ENCODE assay signal across 25 cellular contexts in the genomic region with DNA sequence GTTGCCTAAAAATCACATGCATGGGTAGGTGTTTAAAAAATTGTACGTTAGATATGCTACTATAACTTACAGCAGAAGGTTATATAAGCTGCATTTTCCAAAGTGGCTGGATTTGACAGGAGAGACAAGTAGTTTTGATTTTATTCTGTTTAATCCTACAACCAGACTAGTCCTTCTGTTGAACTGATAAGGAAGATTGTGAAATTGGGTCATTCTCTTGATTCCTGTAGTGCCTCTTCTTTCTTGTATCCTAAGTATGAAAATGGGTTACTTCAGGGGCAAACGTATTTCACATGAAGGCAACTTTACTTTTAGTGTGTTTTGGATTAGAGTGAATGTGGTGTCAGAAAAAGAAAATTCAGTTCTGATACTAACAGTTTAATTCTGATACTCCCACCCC. TPM values are rescaled to one million over a fixed set of nuclear protein-coding genes. Genes with fewer than 3 reads are reported as not detected.
DNase-seq lines count a peak whose midpoint lies in the region; ATAC-seq, FAIRE-seq and TF ChIP-seq lines count a peak whose summit lies in the region.
"Had no signal": no experiment of that assay in that cellular context is flagged by ENCODE, and none has a peak within 500 bp of the region (broad histone marks: within the 10 kb centered on the region; RNA-seq: fewer than 3 reads in every experiment).

No MANE protein-coding gene starts in this region.

- peaks cover 100% of the 10 kb centered on the region for H3K79me2 ChIP-seq in GM23338 (replicated peaks; ENCODE audit: insufficient read depth)
- peaks cover 100% of the 10 kb centered on the region for H3K79me2 ChIP-seq in astrocyte (ENCODE audit: insufficient read depth, low read length)

- H3K36me3 ChIP-seq in GM23338 (ENCODE audit: insufficient read depth) = no peaks in the 10 kb centered on the region
- H3K36me3 ChIP-seq in astrocyte (ENCODE audit: insufficient read depth, low read length) = no peaks in the 10 kb centered on the region
- H3K36me3 ChIP-seq: adrenal gland, transverse colon had no signal

- H3F3A ChIP-seq in GM23338 (replicated peaks; ENCODE audit: low read depth) = no peaks in the 10 kb centered on the region; the same call in 1 of the 2 replicates

- H3K4me2 ChIP-seq in GM23338 = no peak overlapping the region
- H3K4me2 ChIP-seq in astrocyte (ENCODE audit: low read length) = no peak overlapping the region
- H3K4me2 ChIP-seq: KMS-11, PC-9 had no signal

- H3K9me3 Mint-ChIP-seq in CD4-positive, alpha-beta T cell = no peaks in the 10 kb centered on the region
- H3K9me3 Mint-ChIP-seq in GM23338 (peaks cover 12% of the 10 kb centered on the region; the same call in 2 of the 3 replicates), astrocyte (ENCODE audit: unreplicated experiment) (no peaks in the 10 kb centered on the region), natural killer cell (no peaks in the 10 kb centered on the region)
- H3K9me3 Mint-ChIP-seq: nephron had no signal

- POLR2A ChIA-PET in CD4-positive, alpha-beta T cell (lab: Charles Lee) = interaction anchor here (1.6 to 3.5 kb wide), 3 partner anchors 9 to 47 kb away, joined by 7 to 21 read pairs (median 8); a partner anchor contains a TSS

- H3K4me1 Mint-ChIP-seq in CD4-positive, alpha-beta T cell (ENCODE audit: low read depth) = peaks cover 80% of the 10 kb centered on the region
- H3K4me1 Mint-ChIP-seq in GM23338 = peaks cover 56% of the 10 kb centered on the region
- peaks cover 28% of the 10 kb centered on the region for H3K4me1 Mint-ChIP-seq in astrocyte (ENCODE audit: low read depth, unreplicated experiment)
- H3K4me1 Mint-ChIP-seq in natural killer cell = peaks cover 75% of the 10 kb centered on the region in 2 donors

- H3K27me3 ChIP-seq in CD4-positive, alpha-beta T cell (ENCODE audit: control insufficient read depth, insufficient read depth, low read length) = no peaks in the 10 kb centered on the region
- H3K27me3 ChIP-seq in GM23338 (ENCODE audit: insufficient read depth) (no peaks in the 10 kb centered on the region), astrocyte (ENCODE audit: insufficient read depth, low read length) (no peaks in the 10 kb centered on the region)
- H3K27me3 ChIP-seq: adrenal gland, cardiac muscle cell, dorsolateral prefrontal cortex, foreskin keratinocyte, transverse colon had no signal

- peaks cover 32% of the 10 kb centered on the region for H3K4me1 ChIP-seq in GM23338 (ENCODE audit: insufficient read depth)
- H3K4me1 ChIP-seq in astrocyte (ENCODE audit: insufficient read depth, low read length) = no peaks in the 10 kb centered on the region

- CTCF ChIA-PET in CD4-positive, alpha-beta T cell (lab: Charles Lee) = interaction anchor here (0.7 to 1.0 kb wide), 2 partner anchors 54 to 129 kb away, joined by 3 read pairs; no protein-coding TSS in a partner anchor

- H3K27ac ChIP-seq in CD4-positive, alpha-beta T cell (ENCODE audit: low read depth, low read length) = no peak overlapping the region
- H3K27ac ChIP-seq in GM23338 (ENCODE audit: low read depth) (peak overlapping the region; percentile 63; the same call in 1 of the 2 replicates), astrocyte (ENCODE audit: low read depth, low read length) (no peak overlapping the region)
- H3K27ac ChIP-seq: cardiac muscle cell, dorsolateral prefrontal cortex, foreskin keratinocyte, KMS-11, PC-9, transverse colon had no signal

- no peaks in the 10 kb centered on the region for H3K27me3 Mint-ChIP-seq in CD4-positive, alpha-beta T cell
- H3K27me3 Mint-ChIP-seq in GM23338 (ENCODE audit: insufficient read depth, low read depth, poor library complexity) (peaks cover 10% of the 10 kb centered on the region), astrocyte (ENCODE audit: low read depth, unreplicated experiment) (no peaks in the 10 kb centered on the region), natural killer cell (ENCODE audit: low read depth in 2 of 2) (no peaks in the 10 kb centered on the region)

- peak overlapping the region; percentile 74 for H3K4me3 Mint-ChIP-seq in CD4-positive, alpha-beta T cell
- H3K4me3 Mint-ChIP-seq in GM23338 = no peak overlapping the region
- H3K4me3 Mint-ChIP-seq in astrocyte (ENCODE audit: unreplicated experiment) = no peak overlapping the region
- peak overlapping the region; percentile 61 for H3K4me3 Mint-ChIP-seq in natural killer cell
- H3K4me3 Mint-ChIP-seq: nephron had no signal

- H4K20me1 ChIP-seq in GM23338 (replicated peaks; ENCODE audit: insufficient read depth) (peaks cover 55% of the 10 kb centered on the region), astrocyte (ENCODE audit: insufficient read depth, low read length) (peaks cover 98% of the 10 kb centered on the region)

- H3K4me3 ChIP-seq in GM23338 = no peak overlapping the region
- H3K4me3 ChIP-seq in astrocyte (ENCODE audit: insufficient read depth, low read depth, low read length) = no peak overlapping the region
- H3K4me3 ChIP-seq: adrenal gland, cardiac muscle cell, dorsolateral prefrontal cortex, PC-9, transverse colon had no signal

- H2AFZ ChIP-seq in GM23338 = no peak overlapping the region
- no peak overlapping the region for H2AFZ ChIP-seq in astrocyte (ENCODE audit: low read depth, low read length)
- H2AFZ ChIP-seq: PC-9 had no signal

- FAIRE-seq in astrocyte (lab: Jason Lieb, UNC) = no peak
- FAIRE-seq: H1, keratinocyte had no signal

- H3K9me3 ChIP-seq in CD4-positive, alpha-beta T cell (ENCODE audit: control insufficient read depth, low read length) = no peaks in the 10 kb centered on the region
- H3K9me3 ChIP-seq in astrocyte (ENCODE audit: insufficient read depth, low read depth, low read length) = no peaks in the 10 kb centered on the region
- H3K9me3 ChIP-seq: adrenal gland, transverse colon had no signal

- no peak for ATAC-seq in CD4-positive, alpha-beta T cell (ENCODE audit: poor library complexity)
- ATAC-seq in GM23338 (no peak), natural killer cell (no peak)
- ATAC-seq: foreskin keratinocyte had no signal

- peaks cover 3% of the 10 kb centered on the region; the same call in 1 of the 2 replicates for H3K9me2 ChIP-seq in GM23338 (ENCODE audit: insufficient read depth)

- H3K36me3 Mint-ChIP-seq in CD4-positive, alpha-beta T cell (ENCODE audit: low read depth) = peaks cover 83% of the 10 kb centered on the region
- peaks cover 23% of the 10 kb centered on the region; the same call in 2 of the 3 replicates for H3K36me3 Mint-ChIP-seq in GM23338 (ENCODE audit: low read depth)
- H3K36me3 Mint-ChIP-seq in astrocyte (ENCODE audit: low read depth, unreplicated experiment) = peaks cover 4% of the 10 kb centered on the region
- H3K36me3 Mint-ChIP-seq in natural killer cell = no peaks in the 10 kb centered on the region

- H3K9ac ChIP-seq in astrocyte (ENCODE audit: low read length) = no peak overlapping the region
- H3K9ac ChIP-seq: KMS-11 had no signal

- TF ChIP-seq CTCF in CD4-positive, alpha-beta T cell (IDR thresholded peaks at IDR 0.05) = no peak
- no peak for TF ChIP-seq CTCF in GM23338 (conservative IDR thresholded peaks at IDR 0.05; ENCODE audit: low read depth in 2 of 2)
- no peak for TF ChIP-seq CTCF in astrocyte (IDR thresholded peaks at IDR 0.05; ENCODE audit: insufficient read depth, low read depth, low read length)
- no peak for TF ChIP-seq CTCF in natural killer cell (IDR thresholded peaks at IDR 0.05)
- TF ChIP-seq CTCF in GM13976 (IDR thresholded peaks at IDR 0.05; ENCODE audit: borderline replicate concordance, control extremely low read depth, extremely low read depth, insufficient read depth, missing control alignments) = no peak

- no peak for DNase-seq in CD4-positive, alpha-beta T cell
- no peak for DNase-seq in GM23338 (ENCODE audit: low spot score)
- DNase-seq in astrocyte (ENCODE audit: low read depth) = no peak
- DNase-seq in natural killer cell = no peak
- no peak for DNase-seq in NAMALWA (ENCODE audit: low spot score)
- no peak for DNase-seq in SIG-M5 treated with dmso at 0.1 percent for 504 hours (lab: John Stamatoyannopoulos, UW; ENCODE audit: unreplicated experiment)
- no peak for DNase-seq in GM13976 (ENCODE audit: low spot score)
- DNase-seq: adrenal gland; DMS79 treated with DMSO at 0.1 percent for 48 hours; dorsolateral prefrontal cortex; foreskin keratinocyte; hippocampal formation; NCI-H1092; NCI-H2029; NCI-H345; PC-9; SHP77 treated with DMSO at 0.1 percent for 48 hours; stimulated activated CD4-positive, alpha-beta T cell treated with anti-CD3 and anti-CD28 coated beads, Interleukin-1b, Interleukin-23, amount 100 ng/mL, for 48 hours; stimulated activated naive CD4-positive, alpha-beta T cell treated with Interleukin-2 at 50 U/mL for 16 hours; transverse colon had no signal

- intact Hi-C loops in CD4-positive, alpha-beta T cell (cut with DNase I, micrococcal nuclease) = no loop called here
- intact Hi-C loops in natural killer cell (cut with micrococcal nuclease) = no loop called here

- peak overlapping the region; percentile 81 for H3K27ac Mint-ChIP-seq in CD4-positive, alpha-beta T cell
- no peak overlapping the region for H3K27ac Mint-ChIP-seq in GM23338
- H3K27ac Mint-ChIP-seq in astrocyte (ENCODE audit: unreplicated experiment) = peak overlapping the region; percentile 18
- H3K27ac Mint-ChIP-seq in natural killer cell = peak overlapping the region; percentile 57 to 73

- in situ Hi-C loops in GM13976 (cut with MboI; ENCODE audit: low sequenced_read_pairs, unreplicated experiment) = no loop called here

TF ChIP-seq in GM23338, 12 proteins besides CTCF, POLR2A, EP300 and RAD21:
- no peak for TF ChIP-seq CREB1 (CRISPR knock-in tag; IDR thresholded peaks at IDR 0.05; ENCODE audit: low read depth)
- TF ChIP-seq, protein P1, sequence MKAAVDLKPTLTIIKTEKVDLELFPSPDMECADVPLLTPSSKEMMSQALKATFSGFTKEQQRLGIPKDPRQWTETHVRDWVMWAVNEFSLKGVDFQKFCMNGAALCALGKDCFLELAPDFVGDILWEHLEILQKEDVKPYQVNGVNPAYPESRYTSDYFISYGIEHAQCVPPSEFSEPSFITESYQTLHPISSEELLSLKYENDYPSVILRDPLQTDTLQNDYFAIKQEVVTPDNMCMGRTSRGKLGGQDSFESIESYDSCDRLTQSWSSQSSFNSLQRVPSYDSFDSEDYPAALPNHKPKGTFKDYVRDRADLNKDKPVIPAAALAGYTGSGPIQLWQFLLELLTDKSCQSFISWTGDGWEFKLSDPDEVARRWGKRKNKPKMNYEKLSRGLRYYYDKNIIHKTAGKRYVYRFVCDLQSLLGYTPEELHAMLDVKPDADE (IDR thresholded peaks at IDR 0.05) = no peak
- no peak for TF ChIP-seq ZNF331 (CRISPR knock-in tag; IDR thresholded peaks at IDR 0.05; ENCODE audit: low read depth)
- TF ChIP-seq JUNB (IDR thresholded peaks at IDR 0.05; ENCODE audit: unreplicated experiment) = no peak

RNA-seq across cellular contexts. Expression of a gene that starts 19.0 kb away (rescaled TPM):
- 100 to 1,000 TPM; 375 to 379 TPM for total RNA-seq in CD4-positive, alpha-beta T cell
- 168 and 184 TPM in 2 replicates for total RNA-seq in GM23338 (2014; rRNA removed; shearing (Covaris generic))
- 118 and 119 TPM in 2 replicates for polyA plus RNA-seq in GM23338 (2016; fragmentation: Nextera tagmentation; extraction: Ambion mirVana)
- total RNA-seq in astrocyte = 346 and 366 TPM in 2 replicates
- 100 to 1,000 TPM; 454 to 470 (median 463) TPM for total RNA-seq in natural killer cell

Comparison
In these comparisons a context has a peak if more than half of its experiments do, and no peak if none do; other contexts are left out.
1. H3K4me3 Mint-ChIP-seq: peak in CD4-positive, alpha-beta T cell (single experiment) and natural killer cell (single experiment); none in GM23338 (single experiment) and astrocyte (single experiment).